ENCODE assay signal across 10 cellular contexts in the genomic region with DNA sequence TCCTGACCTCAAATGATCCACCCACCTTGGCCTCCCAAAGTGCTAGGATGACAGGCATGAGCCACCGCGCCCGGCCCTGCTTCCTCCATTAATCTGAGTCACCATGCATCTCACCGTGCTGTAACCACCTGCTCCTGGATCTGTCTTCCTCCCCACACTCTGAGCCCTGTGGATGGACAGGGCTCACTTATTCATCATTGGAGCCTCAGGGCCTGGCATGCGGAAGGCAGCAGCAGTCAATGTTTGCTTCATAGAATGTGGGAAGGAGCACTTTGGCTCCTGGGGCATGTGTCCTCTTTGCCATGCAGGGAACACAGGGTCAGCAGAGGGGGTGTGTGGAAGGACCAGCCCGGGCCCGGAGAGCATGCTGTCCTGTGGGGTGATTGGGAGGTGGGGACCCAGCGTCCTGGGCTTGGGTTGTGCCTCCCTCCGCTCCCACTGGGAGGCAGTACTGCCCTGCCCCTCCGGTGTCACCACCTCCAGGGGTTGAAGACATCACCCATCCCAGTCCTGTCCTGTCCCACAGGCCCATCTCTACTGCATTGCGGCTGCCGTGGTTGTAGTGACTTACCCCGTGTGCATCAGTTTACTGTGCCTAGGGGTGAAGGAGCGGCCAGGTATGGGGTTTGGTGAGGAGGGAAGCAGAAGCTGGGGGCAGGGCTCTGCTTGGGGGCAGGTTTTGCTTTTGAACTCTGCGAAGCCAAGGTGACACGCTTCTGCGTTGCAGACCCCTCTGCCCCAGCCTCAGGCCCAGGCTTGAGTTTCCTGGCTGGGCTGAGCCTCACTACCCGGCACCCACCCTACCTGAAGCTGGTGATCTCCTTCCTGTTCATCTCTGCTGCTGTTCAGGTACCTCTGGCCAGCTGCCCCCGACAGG. TPM values are rescaled to one million over a fixed set of nuclear protein-coding genes. Genes with fewer than 3 reads are reported as not detected.
DNase-seq lines count a peak whose midpoint lies in the region; TF ChIP-seq lines count a peak whose summit lies in the region.
"Had no signal": no experiment of that assay in that cellular context is flagged by ENCODE, and none has a peak within 500 bp of the region (broad histone marks: within the 10 kb centered on the region; RNA-seq: fewer than 3 reads in every experiment).

No MANE protein-coding gene starts in this region.

- no peak overlapping the region for H3K4me2 ChIP-seq in OCI-LY1 (ENCODE audit: low read length)

- no peaks in the 10 kb centered on the region for H3F3A ChIP-seq in OCI-LY1 (ENCODE audit: insufficient read depth, low read length)

- no peaks in the 10 kb centered on the region for H3K79me2 ChIP-seq in OCI-LY1 (ENCODE audit: insufficient read depth, low read length)

- H3K9me2 ChIP-seq in OCI-LY1 (ENCODE audit: low read depth, low read length), result no peaks in the 10 kb centered on the region

- WGBS in endodermal cell (ENCODE audit: insufficient coverage in 1 of 2, insufficient read length in 1 of 2), 2 experiments, result 81 to 88% methylated on average over 14 to 19 of the region's 19 CpGs

- TF ChIP-seq CTCF in OCI-LY1 (IDR thresholded peaks at IDR 0.05; ENCODE audit: low read length), result peak; percentile 48; the same call in 1 of the 2 replicates
- TF ChIP-seq CTCF in endodermal cell (conservative IDR thresholded peaks at IDR 0.05), result peak; percentile 79

- peak; percentile 4 for DNase-seq in SKM-1 treated with dmso at 0.1 percent for 144 hours (lab: John Stamatoyannopoulos, UW; ENCODE audit: unreplicated experiment)
- no peak for DNase-seq in SKM-1 (lab: John Stamatoyannopoulos, UW; ENCODE audit: unreplicated experiment)
- peak; percentile 91 for DNase-seq in endodermal cell
- peak; percentile 38 for DNase-seq in stimulated activated CD4-positive, alpha-beta T cell treated with anti-CD3 and anti-CD28 coated beads, Interleukin-15, amount 100 ng/mL, for 24 hours
- no peak for DNase-seq in effector CD4-positive, alpha-beta T cell
- no peak for DNase-seq in posterior vena cava (ENCODE audit: low spot score)
- no peak for DNase-seq in cerebellar nuclear complex (lab: John Stamatoyannopoulos, UW)

- H3K4me1 ChIP-seq in OCI-LY1 (ENCODE audit: insufficient read depth, low read length, severe bottlenecking) (no peaks in the 10 kb centered on the region), endodermal cell (ENCODE audit: control insufficient read depth, insufficient read depth, low read length) (no peaks in the 10 kb centered on the region)

- H3K4me3 ChIP-seq in OCI-LY1 (ENCODE audit: low read depth, low read length, poor library complexity, severe bottlenecking) (no peak overlapping the region), endodermal cell (ENCODE audit: low read length) (no peak overlapping the region)

- H3K27me3 ChIP-seq in OCI-LY1 (ENCODE audit: insufficient read depth, low read length) (no peaks in the 10 kb centered on the region), endodermal cell (ENCODE audit: control insufficient read depth, insufficient read depth, low read length, poor library complexity, severe bottlenecking) (no peaks in the 10 kb centered on the region)

- H3K9me3 ChIP-seq in OCI-LY1 (ENCODE audit: low read length), result no peaks in the 10 kb centered on the region
- no peaks in the 10 kb centered on the region for H3K9me3 ChIP-seq in endodermal cell (ENCODE audit: control insufficient read depth, low read length)

- H2AFZ ChIP-seq in OCI-LY1 (ENCODE audit: low read length), result no peak overlapping the region

- H3K4me3 Mint-ChIP-seq in endodermal cell, result no peak overlapping the region

- H3K27ac ChIP-seq in OCI-LY1 (ENCODE audit: low read depth, low read length, poor library complexity, severe bottlenecking) (no peak overlapping the region), endodermal cell (ENCODE audit: low read depth, low read length) (no peak overlapping the region)
- H3K27ac ChIP-seq: C4-2B had no signal

- peaks cover 11% of the 10 kb centered on the region for H3K4me1 Mint-ChIP-seq in endodermal cell

- H3K9ac ChIP-seq in OCI-LY1 (ENCODE audit: low read length) (no peak overlapping the region), endodermal cell (ENCODE audit: extremely low read depth, low read length, poor library complexity, severe bottlenecking) (no peak overlapping the region)

- intact Hi-C loops in posterior vena cava (cut with DNase I), result no loop called here

- H3K27ac Mint-ChIP-seq in endodermal cell, result peak overlapping the region; percentile 39

- H3K27me3 Mint-ChIP-seq in endodermal cell (ENCODE audit: insufficient read depth), result no peaks in the 10 kb centered on the region

- H3K36me3 ChIP-seq in OCI-LY1 (ENCODE audit: insufficient read depth, low read length) (peaks cover 16% of the 10 kb centered on the region; the same call in 1 of the 2 replicates), endodermal cell (ENCODE audit: control insufficient read depth, insufficient read depth, low read length) (peaks cover 3% of the 10 kb centered on the region)

- H3K36me3 Mint-ChIP-seq in endodermal cell (ENCODE audit: low read depth), result peaks cover 11% of the 10 kb centered on the region

- no peaks in the 10 kb centered on the region for H3K9me3 Mint-ChIP-seq in endodermal cell

- H4K20me1 ChIP-seq in OCI-LY1 (ENCODE audit: insufficient read depth, low read length), result no peaks in the 10 kb centered on the region

RNA-seq across cellular contexts. Expression of gene MFSD2B, which starts 11.5 kb away (rescaled TPM):
- total RNA-seq in endodermal cell (1 to 10 TPM in 1 of 2 donors, under 1 TPM in 1; 0.91 to 1.0 TPM), posterior vena cava (not detected)
- polyA plus RNA-seq in endodermal cell (2013, experiment 1 of 2), result 0.75 TPM
- 0.50 TPM for polyA plus RNA-seq in endodermal cell (2013, experiment 2 of 2)
- total RNA-seq: subcutaneous adipose tissue had no signal

RNA-seq across cellular contexts. Expression of gene WDCP, which starts 25.8 kb away (rescaled TPM):
- total RNA-seq in endodermal cell, result 10 to 100 TPM; 18.2 to 24.1 TPM
- polyA plus RNA-seq in endodermal cell (2013, experiment 1 of 2), result 16.7 TPM
- polyA plus RNA-seq in endodermal cell (2013, experiment 2 of 2), result 16.2 TPM
- total RNA-seq in posterior vena cava, result 1 to 10 TPM; 5.6 to 5.7 TPM

RNA-seq across cellular contexts. Expression of gene FKBP1B, which starts 28.2 kb away (rescaled TPM):
- total RNA-seq in endodermal cell, result 10 to 100 TPM; 35.3 to 39.0 TPM
- 39.3 TPM for polyA plus RNA-seq in endodermal cell (2013, experiment 1 of 2)
- 36.3 TPM for polyA plus RNA-seq in endodermal cell (2013, experiment 2 of 2)
- 1 to 10 TPM; 3.9 to 5.9 TPM for total RNA-seq in posterior vena cava

RNA-seq across cellular contexts. Expression of gene SF3B6, which starts 54.8 kb away (rescaled TPM):
- total RNA-seq in endodermal cell, result 100 to 1,000 TPM; 109 to 131 TPM
- polyA plus RNA-seq in endodermal cell (2013, experiment 1 of 2), result 151 TPM
- 143 TPM for polyA plus RNA-seq in endodermal cell (2013, experiment 2 of 2)
- 10 to 100 TPM; 59.3 to 66.7 TPM for total RNA-seq in posterior vena cava

Comparison
In these comparisons a context has a peak if more than half of its experiments do, and no peak if none do; other contexts are left out.
1. DNase-seq: peak in SKM-1 treated with dmso at 0.1 percent for 144 hours (single experiment), endodermal cell (single experiment) and stimulated activated CD4-positive, alpha-beta T cell treated with anti-CD3 and anti-CD28 coated beads, Interleukin-15, amount 100 ng/mL, for 24 hours (single experiment); none in SKM-1 (single experiment), effector CD4-positive, alpha-beta T cell (single experiment), posterior vena cava (single experiment) and cerebellar nuclear complex (0 of 2).
2. RNA of gene FKBP1B, which starts 28.2 kb away (total RNA-seq): 35.3 to 39.0 TPM in endodermal cell; 3.9 to 5.9 TPM in posterior vena cava; every median in the first group is over 4 times any median in the second.